Comparison of ENCODE assay signal across 20 cellular contexts in genomic region chr5:160185954-160186353, GRCh38. TPM values are rescaled to one million over a fixed set of nuclear protein-coding genes. Genes with fewer than 3 reads are reported as not detected.
DNase-seq lines count a peak whose midpoint lies in the region; ATAC-seq, FAIRE-seq and TF ChIP-seq lines count a peak whose summit lies in the region.
"Had no signal": no experiment of that assay in that cellular context is flagged by ENCODE, and none has a peak within 500 bp of the region (broad histone marks: within the 10 kb centered on the region; RNA-seq: fewer than 3 reads in every experiment).

No MANE protein-coding gene starts in this region.

- no peak overlapping the region for H3K4me2 ChIP-seq in H9 (ENCODE audit: insufficient read depth, insufficient read length, low read length)
- no peak overlapping the region for H3K4me2 ChIP-seq in K562 (ENCODE audit: insufficient read depth, low read length)
- no peak overlapping the region for H3K4me2 ChIP-seq in trophoblast cell (ENCODE audit: low read length)
- H3K4me2 ChIP-seq: PC-9 had no signal

- peaks cover 23% of the 10 kb centered on the region for H3K4me1 Mint-ChIP-seq in CD14-positive monocyte
- peaks cover 16 to 26% of the 10 kb centered on the region in 2 experiments for H3K4me1 Mint-ChIP-seq in H9
- H3K4me1 Mint-ChIP-seq in nephron: peaks cover 19% of the 10 kb centered on the region

- H3K4me1 ChIP-seq in H9 (ENCODE audit: insufficient read depth, low read length): no peaks in the 10 kb centered on the region; the same call in 1 of the 2 replicates
- H3K4me1 ChIP-seq in K562 (replicated peaks in 1 of 2; ENCODE audit: control insufficient read depth in 2 of 2, insufficient read depth in 2 of 2, low read length in 2 of 2): peaks cover 0 to 13% of the 10 kb centered on the region in 2 experiments; a peak in 3 of 5 replicates
- peaks cover 5 to 14% of the 10 kb centered on the region in 2 experiments for H3K4me1 ChIP-seq in trophoblast cell (ENCODE audit: control insufficient read depth in 1 of 2, insufficient read depth in 2 of 2, low read length in 2 of 2)
- H3K4me1 ChIP-seq: HAP-1 had no signal

- in situ Hi-C loops in K562 (cut with MboI): no loop called here

- H3K4ac ChIP-seq in H9 (ENCODE audit: low read depth, low read length) (no peak overlapping the region), trophoblast cell (ENCODE audit: low read depth, low read length) (no peak overlapping the region)

- no peaks in the 10 kb centered on the region for H3K23me2 ChIP-seq in H9 (ENCODE audit: insufficient read length, low read depth, low read length, poor library complexity, severe bottlenecking)

- DNase-seq in CD14-positive monocyte (ENCODE audit: low spot score) (no peak), H9 (no peak), K562 (ENCODE audit: extremely low read depth in 1 of 4, low spot score in 3 of 4) (no peak), AML-193 (lab: John Stamatoyannopoulos, UW) (no peak), retina (no peak), trophoblast cell (no peak)
- DNase-seq: CD8-positive, alpha-beta memory T cell; DND-41; GDM1; NCI-H1417; NCI-H1930; NCI-H446 treated with DMSO at 0.1 percent for 48 hours; NCI-H748 treated with DMSO at 0.1 percent for 48 hours; PC-9 had no signal

- H3K36me3 Mint-ChIP-seq in CD14-positive monocyte: peaks cover 0 to 2% of the 10 kb centered on the region in 2 donors
- peaks cover 16 to 22% (median 16%) of the 10 kb centered on the region in 3 experiments for H3K36me3 Mint-ChIP-seq in H9 (ENCODE audit: insufficient read depth in 1 of 3, low read depth in 3 of 3)
- H3K36me3 Mint-ChIP-seq in nephron (ENCODE audit: low read depth): no peaks in the 10 kb centered on the region

- no peak overlapping the region for H2BK5ac ChIP-seq in H9 (ENCODE audit: insufficient read length, low read length)
- H2BK5ac ChIP-seq in trophoblast cell (ENCODE audit: low read depth, low read length, poor library complexity): no peak overlapping the region

- no TSS peak for BruUV-seq in K562 (replicated peaks; lab: Mats Ljungman, UMichigan)

- H3K9ac ChIP-seq in H9 (ENCODE audit: extremely low read depth, insufficient read length, low read length) (no peak overlapping the region), K562 (ENCODE audit: insufficient read depth in 1 of 2, low read depth in 2 of 2, low read length in 2 of 2) (no peak overlapping the region), trophoblast cell (ENCODE audit: low read length) (no peak overlapping the region)

- H3K9me3 ChIP-seq in H9 (ENCODE audit: control insufficient read depth, low read depth, low read length): peaks cover 4% of the 10 kb centered on the region
- peaks cover 3% of the 10 kb centered on the region; the same call in 1 of the 2 replicates for H3K9me3 ChIP-seq in K562 (replicated peaks; ENCODE audit: control insufficient read depth, insufficient read depth, low read depth, low read length)
- H3K9me3 ChIP-seq in trophoblast cell (ENCODE audit: insufficient read depth, low read depth, low read length): peaks cover 3% of the 10 kb centered on the region
- H3K9me3 ChIP-seq: HAP-1 had no signal

- no peak overlapping the region for H2BK15ac ChIP-seq in H9 (ENCODE audit: low read depth, low read length)

- H3K27ac ChIP-seq in H9 (ENCODE audit: insufficient read length, low read depth, low read length) (no peak overlapping the region), K562 (ENCODE audit: extremely low read depth, low read depth, low read length) (no peak overlapping the region), trophoblast cell (ENCODE audit: low read depth, low read length) (no peak overlapping the region)
- H3K27ac ChIP-seq: HL-60, PC-9, SJSA1 had no signal

- no peak overlapping the region for H4K91ac ChIP-seq in H9 (ENCODE audit: insufficient read length, low read depth, low read length)
- no peak overlapping the region for H4K91ac ChIP-seq in trophoblast cell (ENCODE audit: low read depth, low read length)

- H2BK12ac ChIP-seq in H9 (ENCODE audit: insufficient read length, low read depth, low read length) (no peak overlapping the region), trophoblast cell (ENCODE audit: low read length) (no peak overlapping the region)

- no peak overlapping the region for H2BK120ac ChIP-seq in H9 (ENCODE audit: low read depth, low read length, poor library complexity, severe bottlenecking)
- H2BK120ac ChIP-seq in trophoblast cell (ENCODE audit: insufficient read depth, low read length, poor library complexity): no peak overlapping the region

- H2BK20ac ChIP-seq in H9 (ENCODE audit: low read depth, low read length, poor library complexity, severe bottlenecking): no peak overlapping the region

- FAIRE-seq in K562 (lab: Jason Lieb, UNC): no peak
- FAIRE-seq: HTR-8/SVneo had no signal

- H3K4me3 ChIP-seq in K562: no peak overlapping the region
- H3K4me3 ChIP-seq in trophoblast cell (ENCODE audit: low read depth, low read length): no peak overlapping the region
- H3K4me3 ChIP-seq: HAP-1, PC-9, SJSA1 had no signal

- H4K12ac ChIP-seq in trophoblast cell (ENCODE audit: low read depth, low read length): no peak overlapping the region

- H4K8ac ChIP-seq in H9 (replicated peaks; ENCODE audit: insufficient read length, low read depth, low read length) (no peak overlapping the region), trophoblast cell (ENCODE audit: low read depth, low read length) (no peak overlapping the region)

- 0 out of 2 replicates have a peak, but pooled peaks cover 2% of the 10 kb centered on the region for H3K79me2 ChIP-seq in H9 (ENCODE audit: insufficient read depth, low read length)
- H3K79me2 ChIP-seq in K562 (ENCODE audit: control insufficient read depth, insufficient read depth, low read length): no peaks in the 10 kb centered on the region
- H3K79me2 ChIP-seq in trophoblast cell (ENCODE audit: control insufficient read depth, insufficient read depth, low read length, poor library complexity): no peaks in the 10 kb centered on the region

- H4K20me1 ChIP-seq in H9 (ENCODE audit: control insufficient read depth, insufficient read depth, insufficient read length) (no peaks in the 10 kb centered on the region), K562 (replicated peaks; ENCODE audit: control insufficient read depth, insufficient read depth, low read length) (no peaks in the 10 kb centered on the region)

- intact Hi-C loops in CD14-positive monocyte (cut with micrococcal nuclease) (no loop called here), K562 (cut with micrococcal nuclease) (no loop called here)

- H4K5ac ChIP-seq in H9 (ENCODE audit: insufficient read length, low read depth, low read length): no peak overlapping the region

- H3T11ph ChIP-seq in H9 (ENCODE audit: low read length): peak overlapping the region; percentile 20

- no peak for TF ChIP-seq POLR2A in K562 (conservative IDR thresholded peaks at IDR 0.05)

- no peak for TF ChIP-seq CTCF in CD14-positive monocyte (IDR thresholded peaks at IDR 0.05)
- TF ChIP-seq CTCF in H9 (conservative IDR thresholded peaks at IDR 0.05): no peak
- TF ChIP-seq CTCF in K562 (IDR thresholded peaks at IDR 0.05 in 2 of 3, conservative IDR thresholded peaks at IDR 0.05 in 1 of 3; ENCODE audit: insufficient read depth in 2 of 3, low read depth in 1 of 3, low read length in 3 of 3): no peak
- TF ChIP-seq CTCF in nephron (IDR thresholded peaks at IDR 0.05; ENCODE audit: unreplicated experiment in 3 of 3): no peak

- H3K27me3 ChIP-seq in H9 (ENCODE audit: insufficient read depth, low read length): no peaks in the 10 kb centered on the region
- peaks cover 0 to 8% of the 10 kb centered on the region in 2 experiments; a peak in 2 of 5 replicates for H3K27me3 ChIP-seq in K562 (ENCODE audit: control insufficient read depth in 2 of 2, insufficient read depth in 2 of 2, low read length in 2 of 2)
- no peaks in the 10 kb centered on the region for H3K27me3 ChIP-seq in trophoblast cell (ENCODE audit: insufficient read depth, low read length)
- H3K27me3 ChIP-seq: SJSA1 had no signal

- POLR2A ChIA-PET in K562 (lab: Yijun Ruan, JAX): interaction anchor here (1.0 kb wide), 1 partner anchor 9 kb away, joined by 3 read pairs; no protein-coding TSS in a partner anchor

- H3K79me1 ChIP-seq in H9 (ENCODE audit: insufficient read depth, low read depth, low read length, poor library complexity, severe bottlenecking) (no peaks in the 10 kb centered on the region), trophoblast cell (ENCODE audit: low read length) (peaks cover 2% of the 10 kb centered on the region)

- WGBS in H9 (ENCODE audit: extremely low coverage, insufficient read length, low lambda C conversion rate): no CpG with 5 or more reads among the region's 3 CpGs
- 13% methylated on average over 3 of the region's 3 CpGs for WGBS in K562 (ENCODE audit: insufficient coverage, low coverage, missing lambda C conversion rate)
- no CpG with 5 or more reads among the region's 3 CpGs for WGBS in trophoblast cell (ENCODE audit: extremely low coverage, insufficient coverage, insufficient read length)

- ATAC-seq in K562 (no peak), GM18868 (IDR thresholded peaks at IDR 0.05; ENCODE audit: unreplicated experiment) (no peak)

- TF ChIP-seq RAD21 in K562 (CRISPR knock-in tag; conservative IDR thresholded peaks at IDR 0.05 in 1 of 2, IDR thresholded peaks at IDR 0.05 in 1 of 2): no peak

- H3K9me1 ChIP-seq in K562 (ENCODE audit: control insufficient read depth, insufficient read depth, low read length): no peaks in the 10 kb centered on the region

- H2AFZ ChIP-seq in H9 (ENCODE audit: low read length): no peak overlapping the region
- H2AFZ ChIP-seq in K562 (ENCODE audit: low read depth, low read length): no peak overlapping the region
- H2AFZ ChIP-seq in trophoblast cell (ENCODE audit: insufficient read depth, low read length, poor library complexity): no peak overlapping the region
- H2AFZ ChIP-seq: PC-9 had no signal

- TF ChIP-seq EP300 in K562 (IDR thresholded peaks at IDR 0.05; ENCODE audit: low read length): no peak

- no peak overlapping the region for H3K56ac ChIP-seq in H9 (ENCODE audit: insufficient read length, low read depth, low read length)

- H3K18ac ChIP-seq in H9 (ENCODE audit: insufficient read length, low read depth, low read length) (no peak overlapping the region), trophoblast cell (ENCODE audit: low read length) (no peak overlapping the region)

- no peaks in the 10 kb centered on the region for H3K36me3 ChIP-seq in K562 (ENCODE audit: control insufficient read depth, insufficient read depth, low read length)
- H3K36me3 ChIP-seq in trophoblast cell (ENCODE audit: control insufficient read depth in 1 of 2, insufficient read depth in 2 of 2, low read length in 2 of 2): no peaks in the 10 kb centered on the region
- H3K36me3 ChIP-seq: HAP-1, SJSA1 had no signal

- H2AK5ac ChIP-seq in H9 (ENCODE audit: insufficient read length, low read length): no peak overlapping the region
- no peak overlapping the region for H2AK5ac ChIP-seq in trophoblast cell (ENCODE audit: low read length)

- no peak overlapping the region for H3K14ac ChIP-seq in H9 (ENCODE audit: insufficient read depth, low read length)
- no peak overlapping the region for H3K14ac ChIP-seq in trophoblast cell (ENCODE audit: low read length)

- H3K27ac Mint-ChIP-seq in CD14-positive monocyte (peak overlapping the region; percentile 27 to 89 (median 81)), H9 (no peak overlapping the region; a peak in 2 of 7 replicates), nephron (peak overlapping the region; percentile 48 to 65 (median 62))
- H3K27ac Mint-ChIP-seq: CD8-positive, alpha-beta memory T cell had no signal

- CTCF ChIA-PET in K562 (lab: Yijun Ruan, JAX; ENCODE audit: low intra/inter-chr PET ratio): no interaction called here

- H3K27me3 Mint-ChIP-seq in CD14-positive monocyte (ENCODE audit: low read depth in 3 of 3) (peaks cover 3 to 6% (median 4%) of the 10 kb centered on the region in 3 donors), H9 (ENCODE audit: low read depth) (peaks cover 7% of the 10 kb centered on the region), nephron (ENCODE audit: low read depth) (no peaks in the 10 kb centered on the region)

- peak overlapping the region in 1 of 2 donors; percentile 56 for H3K4me3 Mint-ChIP-seq in CD14-positive monocyte
- H3K4me3 Mint-ChIP-seq in H9: no peak overlapping the region
- H3K4me3 Mint-ChIP-seq in nephron: peak overlapping the region in 2 of 3 experiments; percentile 35 to 57
- H3K4me3 Mint-ChIP-seq: CD8-positive, alpha-beta memory T cell had no signal

- H3K9me3 Mint-ChIP-seq in CD14-positive monocyte: peaks cover 0 to 3% (median 0%) of the 10 kb centered on the region in 7 donors
- peaks cover 21 to 23% of the 10 kb centered on the region in 2 experiments for H3K9me3 Mint-ChIP-seq in H9
- H3K9me3 Mint-ChIP-seq in nephron: peaks cover 11% of the 10 kb centered on the region

- H3K23ac ChIP-seq in H9 (ENCODE audit: insufficient read length, low read depth, low read length) (no peak overlapping the region), trophoblast cell (ENCODE audit: low read length) (no peak overlapping the region)

RNA-seq across cellular contexts. Expression of gene FABP6, which starts 43.4 kb away (rescaled TPM):
- polyA plus RNA-seq in CD14-positive monocyte (not detected), K562 (2011; rRNA removed) (0.21 and 0.27 TPM in 2 replicates), K562 (2014; fragmentation: Illumina TruSeq; extraction: Trizol) (not detected in 2 replicates), K562 (2014; fragmentation: Nextera tagmentation; extraction: Ambion mirVana) (under 1 TPM; 0.11 to 0.24 TPM), K562 (2014; rRNA removed) (0.33 and 0.78 TPM in 2 replicates)
- total RNA-seq in H9 (2021) (5.2 and 6.2 TPM in 2 replicates), K562 (2014; rRNA removed) (not detected in 2 replicates), K562 (2014; rRNA removed; fragmentation: Illumina TruSeq; extraction: Trizol) (0.18 TPM in 1 of 2 replicates, not detected in the other), K562 (2015; rRNA removed; fragmentation: Illumina TruSeq; extraction: Trizol) (not detected in 2 replicates), K562 (2021) (not detected in 2 replicates)
- total RNA-seq in K562 (2011; cell fraction: chromatin; rRNA removed; ENCODE audit: low replicate concordance): not detected in 2 replicates
- not detected in 2 replicates for total RNA-seq in K562 (2011; cell fraction: nucleolus; rRNA removed)
- not detected in 2 replicates for total RNA-seq in K562 (2011; cell fraction: nucleoplasm; rRNA removed)
- polyA plus RNA-seq in K562 (2011; cell fraction: cytosol; rRNA removed): 0.27 and 0.57 TPM in 2 replicates
- not detected in 2 replicates for polyA plus RNA-seq in K562 (2011; cell fraction: nucleus; rRNA removed)
- 0.16 TPM in 1 of 2 replicates, not detected in the other for polyA plus RNA-seq in K562 (2012)
- polyA minus RNA-seq in K562 (2011; rRNA and poly(A)+ RNA removed): 0.27 TPM in 1 of 2 replicates, not detected in the other
- polyA minus RNA-seq in K562 (2011; cell fraction: cytosol; rRNA and poly(A)+ RNA removed): not detected in 2 replicates
- polyA minus RNA-seq in K562 (2011; cell fraction: nucleus; rRNA and poly(A)+ RNA removed): not detected in 2 replicates
- polyA plus RNA-seq in trophoblast cell (2013): 0.18 TPM in 1 of 2 replicates, not detected in the other
- total RNA-seq: CD8-positive, alpha-beta memory T cell; SJSA1 had no signal
- polyA plus RNA-seq: CD8-positive, alpha-beta memory T cell had no signal

Comparison
In these comparisons a context has a peak if more than half of its experiments do, and no peak if none do; other contexts are left out.
1. H3K27ac Mint-ChIP-seq: peak in CD14-positive monocyte (7 of 7) and nephron (3 of 3); none in H9 (0 of 3).
2. H3K4me3 Mint-ChIP-seq: peak in nephron (2 of 3); none in H9 (0 of 2).